8 cellular contexts compared by ENCODE assay signal in the genomic region with DNA sequence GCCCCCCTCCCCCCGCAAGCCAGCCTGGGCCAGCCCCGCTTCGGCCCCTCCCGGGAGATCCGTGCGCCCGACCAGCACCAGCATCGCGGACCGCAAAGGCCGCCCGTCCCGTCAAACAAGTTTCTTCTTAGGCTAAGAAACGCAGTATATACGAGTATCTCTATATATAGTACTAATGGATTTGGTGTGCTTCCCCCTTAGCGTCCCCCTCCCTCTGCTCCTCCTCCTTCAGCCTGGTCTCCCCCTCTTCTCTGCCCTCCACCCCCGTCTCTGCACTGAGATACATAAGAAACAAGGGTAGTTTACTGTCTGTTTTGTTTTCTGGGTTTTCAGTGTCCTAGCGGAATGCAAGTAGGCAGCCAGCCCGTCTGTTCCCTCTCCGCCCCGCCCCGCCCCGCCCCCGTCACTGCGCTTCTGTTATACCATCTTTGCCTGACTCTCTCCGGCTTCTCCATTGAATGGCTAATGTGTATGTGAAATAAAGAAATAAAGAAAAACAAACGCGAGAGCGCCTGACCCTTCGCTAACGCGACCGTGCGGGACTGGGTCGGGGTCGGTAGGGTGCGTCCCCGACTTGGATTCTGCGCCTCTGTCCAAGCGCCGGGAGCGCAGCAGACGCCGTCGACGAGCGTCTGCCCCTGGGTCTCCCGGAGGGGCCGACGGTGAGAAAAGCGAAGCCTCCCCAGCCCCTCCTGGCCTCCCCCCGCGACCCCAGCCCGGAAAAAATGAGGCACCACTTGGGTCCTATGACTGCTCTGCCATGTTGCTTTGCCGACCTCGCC. TPM values are rescaled to one million over a fixed set of nuclear protein-coding genes. Genes with fewer than 3 reads are reported as not detected.
DNase-seq lines count a peak whose midpoint lies in the region; ATAC-seq and TF ChIP-seq lines count a peak whose summit lies in the region.

No MANE protein-coding gene starts in this region.

- H3K4me1 Mint-ChIP-seq in naive B cell = peaks cover 40 to 67% (median 48%) of the 10 kb centered on the region in 3 donors

- H3K4me3 ChIP-seq in duodenal mucosa (ENCODE audit: low read depth in 1 of 2, low read length in 2 of 2) = peak overlapping the region; percentile 59 to 72
- H3K4me3 ChIP-seq in brain microvascular endothelial cell (ENCODE audit: low read depth, low read length) = no peak overlapping the region

- H3K36me3 ChIP-seq in duodenal mucosa (ENCODE audit: control insufficient read depth in 1 of 2, insufficient read depth in 2 of 2, low read length in 2 of 2) = no peaks in the 10 kb centered on the region
- H3K36me3 ChIP-seq in brain microvascular endothelial cell (replicated peaks) = no peaks in the 10 kb centered on the region

- H3K27ac ChIP-seq in RWPE1 (peak overlapping the region; percentile 16), duodenal mucosa (ENCODE audit: low read depth, low read length) (no peak overlapping the region), brain microvascular endothelial cell (no peak overlapping the region)

- peak overlapping the region; percentile 87 to 97 (median 96) for H3K4me3 Mint-ChIP-seq in naive B cell

- in situ Hi-C loops in brain microvascular endothelial cell (cut with HindIII; ENCODE audit: low pct_ligation_motif_present, low sequenced_read_pairs) = no loop called here

- POLR2A ChIA-PET in RWPE1 (lab: Yijun Ruan, JAX; ENCODE audit: low non-redundant PET) = no interaction called here

- H3K27me3 Mint-ChIP-seq in naive B cell = no peaks in the 10 kb centered on the region

- peak overlapping the region in 1 of 2 donors; percentile 32 for H3K9ac ChIP-seq in duodenal mucosa (ENCODE audit: low read depth in 1 of 2, low read length in 2 of 2)

- no peaks in the 10 kb centered on the region for H3K9me3 ChIP-seq in duodenal mucosa (ENCODE audit: control insufficient read depth in 1 of 2, low read length in 2 of 2)

- H3K36me3 Mint-ChIP-seq in naive B cell = peaks cover 9% of the 10 kb centered on the region in 2 donors

- H3K9me3 Mint-ChIP-seq in naive B cell = no peaks in the 10 kb centered on the region

- peaks cover 32 to 53% of the 10 kb centered on the region in 2 donors for H3K4me1 ChIP-seq in duodenal mucosa (ENCODE audit: control insufficient read depth in 1 of 2, insufficient read depth in 2 of 2, low read length in 2 of 2)

- DNase-seq in GM03348 (ENCODE audit: low spot score) (peak; percentile 64), RWPE1 (ENCODE audit: low spot score) (no peak), naive B cell (peak; percentile 69), brain microvascular endothelial cell (no peak)

- peak overlapping the region; percentile 91 to 99 (median 98) for H3K27ac Mint-ChIP-seq in naive B cell

- CTCF ChIA-PET in RWPE1 (lab: Yijun Ruan, JAX) = no interaction called here

- no peak for TF ChIP-seq CTCF in RWPE1 (conservative IDR thresholded peaks at IDR 0.05; ENCODE audit: low read depth)
- TF ChIP-seq CTCF in brain microvascular endothelial cell (IDR thresholded peaks at IDR 0.05; ENCODE audit: low read depth, low read length, missing control alignments) = no peak

- ATAC-seq in naive B cell (ENCODE audit: low read depth in 2 of 2) (peak; percentile 20 to 21), HG03469 (IDR thresholded peaks at IDR 0.05; ENCODE audit: unreplicated experiment) (no peak), HG02884 (IDR thresholded peaks at IDR 0.05; ENCODE audit: unreplicated experiment) (no peak), HG03095 (IDR thresholded peaks at IDR 0.05; ENCODE audit: unreplicated experiment) (no peak)

- H3K27me3 ChIP-seq in duodenal mucosa (ENCODE audit: control insufficient read depth in 1 of 2, insufficient read depth in 2 of 2, low read length in 2 of 2) (peaks cover 0 to 4% of the 10 kb centered on the region in 2 donors), brain microvascular endothelial cell (replicated peaks) (no peaks in the 10 kb centered on the region)

RNA-seq across cellular contexts. Expression of a gene that starts 4.2 kb away (rescaled TPM):
- 10 to 100 TPM; 39.9 to 88.3 (median 50.8) TPM for polyA plus RNA-seq in naive B cell (ENCODE audit: low read depth in 6 of 6)

RNA-seq across cellular contexts. Expression of a gene that starts 18.1 kb away (rescaled TPM):
- 10 to 100 TPM; 20.2 to 36.3 (median 24.1) TPM for polyA plus RNA-seq in naive B cell (ENCODE audit: low read depth in 6 of 6)

RNA-seq across cellular contexts. Expression of a gene that starts 19.6 kb away (rescaled TPM):
- 1 to 10 TPM in 2 of 6 donors, under 1 TPM in 4; 0.47 to 1.4 (median 0.67) TPM for polyA plus RNA-seq in naive B cell (ENCODE audit: low read depth in 6 of 6)

RNA-seq across cellular contexts. Expression of a gene that starts 51.7 kb away (rescaled TPM):
- polyA plus RNA-seq in naive B cell (ENCODE audit: low read depth in 6 of 6) = 10 to 100 TPM; 48.2 to 84.3 (median 60.0) TPM

RNA-seq across cellular contexts. Expression of a gene that starts 51.7 kb away (rescaled TPM):
- polyA plus RNA-seq in naive B cell (ENCODE audit: low read depth in 6 of 6) = 1,000 to 10,000 TPM in 2 of 6 donors, 100 to 1,000 TPM in 4; 351 to 1,131 (median 562) TPM

Comparison
In these comparisons a context has a peak if more than half of its experiments do, and no peak if none do; other contexts are left out.
1. DNase-seq: peak in GM03348 (single experiment) and naive B cell (single experiment); none in RWPE1 (single experiment) and brain microvascular endothelial cell (single experiment).
2. ATAC-seq: peak in naive B cell (2 of 2); none in HG03469 (single experiment), HG02884 (single experiment) and HG03095 (single experiment).